ENCODE assay signal across 1 cellular context in the genomic region with DNA sequence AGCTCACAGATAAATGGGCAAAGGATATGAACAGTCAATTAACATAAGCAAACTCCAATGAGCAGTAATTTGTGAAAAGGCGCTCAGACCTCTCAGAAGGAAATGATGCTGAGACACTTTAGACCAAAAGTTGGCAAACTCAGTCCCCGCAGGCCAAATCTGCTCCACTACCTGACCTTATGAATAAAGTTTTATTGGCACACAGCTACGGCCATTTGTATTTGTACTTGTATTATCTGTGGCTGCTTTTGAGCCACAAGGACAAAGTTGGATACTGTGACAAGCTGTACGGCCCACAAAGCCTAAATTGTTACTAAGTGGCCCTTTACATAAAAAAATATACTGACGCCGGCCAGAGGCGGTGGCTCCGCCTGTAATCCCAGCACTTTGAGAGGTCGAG.
A peak's percentile ranks its signal among the peaks of the same experiment; 100 is the strongest.
TF ChIP-seq lines count a peak whose summit lies in the region.

No MANE protein-coding gene starts in this region.

TF ChIP-seq in HepG2, 621 proteins besides CTCF, POLR2A, EP300 and RAD21 (continued from another document):
- TF ChIP-seq, protein P1, sequence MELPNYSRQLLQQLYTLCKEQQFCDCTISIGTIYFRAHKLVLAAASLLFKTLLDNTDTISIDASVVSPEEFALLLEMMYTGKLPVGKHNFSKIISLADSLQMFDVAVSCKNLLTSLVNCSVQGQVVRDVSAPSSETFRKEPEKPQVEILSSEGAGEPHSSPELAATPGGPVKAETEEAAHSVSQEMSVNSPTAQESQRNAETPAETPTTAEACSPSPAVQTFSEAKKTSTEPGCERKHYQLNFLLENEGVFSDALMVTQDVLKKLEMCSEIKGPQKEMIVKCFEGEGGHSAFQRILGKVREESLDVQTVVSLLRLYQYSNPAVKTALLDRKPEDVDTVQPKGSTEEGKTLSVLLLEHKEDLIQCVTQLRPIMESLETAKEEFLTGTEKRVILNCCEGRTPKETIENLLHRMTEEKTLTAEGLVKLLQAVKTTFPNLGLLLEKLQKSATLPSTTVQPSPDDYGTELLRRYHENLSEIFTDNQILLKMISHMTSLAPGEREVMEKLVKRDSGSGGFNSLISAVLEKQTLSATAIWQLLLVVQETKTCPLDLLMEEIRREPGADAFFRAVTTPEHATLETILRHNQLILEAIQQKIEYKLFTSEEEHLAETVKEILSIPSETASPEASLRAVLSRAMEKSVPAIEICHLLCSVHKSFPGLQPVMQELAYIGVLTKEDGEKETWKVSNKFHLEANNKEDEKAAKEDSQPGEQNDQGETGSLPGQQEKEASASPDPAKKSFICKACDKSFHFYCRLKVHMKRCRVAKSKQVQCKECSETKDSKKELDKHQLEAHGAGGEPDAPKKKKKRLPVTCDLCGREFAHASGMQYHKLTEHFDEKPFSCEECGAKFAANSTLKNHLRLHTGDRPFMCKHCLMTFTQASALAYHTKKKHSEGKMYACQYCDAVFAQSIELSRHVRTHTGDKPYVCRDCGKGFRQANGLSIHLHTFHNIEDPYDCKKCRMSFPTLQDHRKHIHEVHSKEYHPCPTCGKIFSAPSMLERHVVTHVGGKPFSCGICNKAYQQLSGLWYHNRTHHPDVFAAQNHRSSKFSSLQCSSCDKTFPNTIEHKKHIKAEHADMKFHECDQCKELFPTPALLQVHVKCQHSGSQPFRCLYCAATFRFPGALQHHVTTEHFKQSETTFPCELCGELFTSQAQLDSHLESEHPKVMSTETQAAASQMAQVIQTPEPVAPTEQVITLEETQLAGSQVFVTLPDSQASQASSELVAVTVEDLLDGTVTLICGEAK (IDR thresholded peaks at IDR 0.05), result no peak
- TF ChIP-seq, protein P1 (CRISPR knock-in tag; IDR thresholded peaks at IDR 0.05), result peak; percentile 91
- TF ChIP-seq ZNF460 (CRISPR knock-in tag; IDR thresholded peaks at IDR 0.05; ENCODE audit: borderline replicate concordance), result no peak
- TF ChIP-seq ZNF282 (IDR thresholded peaks at IDR 0.05; ENCODE audit: partially characterized antibody), result no peak
